Comparison of ENCODE assay signal across 1 cellular context in the genomic region with DNA sequence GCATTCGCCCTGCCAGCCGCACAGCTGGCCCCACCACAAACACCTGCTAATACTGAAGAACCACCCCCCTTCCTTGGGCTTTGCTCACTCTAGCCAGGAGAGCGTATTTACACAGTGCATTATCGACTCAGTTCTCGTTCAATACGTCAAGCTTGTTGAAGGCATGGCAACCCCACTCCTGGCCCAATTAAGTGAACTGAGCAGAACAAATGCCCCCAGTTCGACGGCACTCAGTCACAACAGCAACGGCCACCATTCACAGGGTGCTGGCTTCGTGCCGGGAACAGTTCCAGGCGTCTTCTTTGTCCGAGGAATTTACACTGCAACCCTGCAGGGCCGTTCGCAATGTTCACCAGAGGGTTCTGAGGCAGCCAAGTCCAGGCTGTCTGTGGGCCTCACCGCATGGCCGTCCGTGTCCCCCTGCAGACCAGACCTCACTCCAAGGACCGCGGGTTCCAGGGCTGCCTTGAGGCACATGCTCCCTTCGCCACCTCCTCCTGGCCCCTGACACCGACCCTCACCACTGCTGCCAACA.
TF ChIP-seq lines count a peak whose summit lies in the region.

No MANE protein-coding gene starts in this region.

TF ChIP-seq in HepG2, 621 proteins besides CTCF, POLR2A, EP300 and RAD21 (continued from another document and continues in another):
- TF ChIP-seq, protein P1, sequence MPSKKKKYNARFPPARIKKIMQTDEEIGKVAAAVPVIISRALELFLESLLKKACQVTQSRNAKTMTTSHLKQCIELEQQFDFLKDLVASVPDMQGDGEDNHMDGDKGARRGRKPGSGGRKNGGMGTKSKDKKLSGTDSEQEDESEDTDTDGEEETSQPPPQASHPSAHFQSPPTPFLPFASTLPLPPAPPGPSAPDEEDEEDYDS (CRISPR knock-in tag; IDR thresholded peaks at IDR 0.05): no peak
- no peak for TF ChIP-seq SP5 (CRISPR knock-in tag; IDR thresholded peaks at IDR 0.05; ENCODE audit: borderline replicate concordance, low read depth)
- no peak for TF ChIP-seq HDAC6 (IDR thresholded peaks at IDR 0.05; ENCODE audit: low read depth, low read length)
- TF ChIP-seq, protein P2, sequence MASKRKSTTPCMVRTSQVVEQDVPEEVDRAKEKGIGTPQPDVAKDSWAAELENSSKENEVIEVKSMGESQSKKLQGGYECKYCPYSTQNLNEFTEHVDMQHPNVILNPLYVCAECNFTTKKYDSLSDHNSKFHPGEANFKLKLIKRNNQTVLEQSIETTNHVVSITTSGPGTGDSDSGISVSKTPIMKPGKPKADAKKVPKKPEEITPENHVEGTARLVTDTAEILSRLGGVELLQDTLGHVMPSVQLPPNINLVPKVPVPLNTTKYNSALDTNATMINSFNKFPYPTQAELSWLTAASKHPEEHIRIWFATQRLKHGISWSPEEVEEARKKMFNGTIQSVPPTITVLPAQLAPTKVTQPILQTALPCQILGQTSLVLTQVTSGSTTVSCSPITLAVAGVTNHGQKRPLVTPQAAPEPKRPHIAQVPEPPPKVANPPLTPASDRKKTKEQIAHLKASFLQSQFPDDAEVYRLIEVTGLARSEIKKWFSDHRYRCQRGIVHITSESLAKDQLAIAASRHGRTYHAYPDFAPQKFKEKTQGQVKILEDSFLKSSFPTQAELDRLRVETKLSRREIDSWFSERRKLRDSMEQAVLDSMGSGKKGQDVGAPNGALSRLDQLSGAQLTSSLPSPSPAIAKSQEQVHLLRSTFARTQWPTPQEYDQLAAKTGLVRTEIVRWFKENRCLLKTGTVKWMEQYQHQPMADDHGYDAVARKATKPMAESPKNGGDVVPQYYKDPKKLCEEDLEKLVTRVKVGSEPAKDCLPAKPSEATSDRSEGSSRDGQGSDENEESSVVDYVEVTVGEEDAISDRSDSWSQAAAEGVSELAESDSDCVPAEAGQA (IDR thresholded peaks at IDR 0.05; ENCODE audit: low read depth): no peak
- TF ChIP-seq, protein P2 (CRISPR knock-in tag; IDR thresholded peaks at IDR 0.05; ENCODE audit: borderline replicate concordance): no peak
- no peak for TF ChIP-seq NCOA2 (CRISPR knock-in tag; IDR thresholded peaks at IDR 0.05)
- TF ChIP-seq, protein P3, sequence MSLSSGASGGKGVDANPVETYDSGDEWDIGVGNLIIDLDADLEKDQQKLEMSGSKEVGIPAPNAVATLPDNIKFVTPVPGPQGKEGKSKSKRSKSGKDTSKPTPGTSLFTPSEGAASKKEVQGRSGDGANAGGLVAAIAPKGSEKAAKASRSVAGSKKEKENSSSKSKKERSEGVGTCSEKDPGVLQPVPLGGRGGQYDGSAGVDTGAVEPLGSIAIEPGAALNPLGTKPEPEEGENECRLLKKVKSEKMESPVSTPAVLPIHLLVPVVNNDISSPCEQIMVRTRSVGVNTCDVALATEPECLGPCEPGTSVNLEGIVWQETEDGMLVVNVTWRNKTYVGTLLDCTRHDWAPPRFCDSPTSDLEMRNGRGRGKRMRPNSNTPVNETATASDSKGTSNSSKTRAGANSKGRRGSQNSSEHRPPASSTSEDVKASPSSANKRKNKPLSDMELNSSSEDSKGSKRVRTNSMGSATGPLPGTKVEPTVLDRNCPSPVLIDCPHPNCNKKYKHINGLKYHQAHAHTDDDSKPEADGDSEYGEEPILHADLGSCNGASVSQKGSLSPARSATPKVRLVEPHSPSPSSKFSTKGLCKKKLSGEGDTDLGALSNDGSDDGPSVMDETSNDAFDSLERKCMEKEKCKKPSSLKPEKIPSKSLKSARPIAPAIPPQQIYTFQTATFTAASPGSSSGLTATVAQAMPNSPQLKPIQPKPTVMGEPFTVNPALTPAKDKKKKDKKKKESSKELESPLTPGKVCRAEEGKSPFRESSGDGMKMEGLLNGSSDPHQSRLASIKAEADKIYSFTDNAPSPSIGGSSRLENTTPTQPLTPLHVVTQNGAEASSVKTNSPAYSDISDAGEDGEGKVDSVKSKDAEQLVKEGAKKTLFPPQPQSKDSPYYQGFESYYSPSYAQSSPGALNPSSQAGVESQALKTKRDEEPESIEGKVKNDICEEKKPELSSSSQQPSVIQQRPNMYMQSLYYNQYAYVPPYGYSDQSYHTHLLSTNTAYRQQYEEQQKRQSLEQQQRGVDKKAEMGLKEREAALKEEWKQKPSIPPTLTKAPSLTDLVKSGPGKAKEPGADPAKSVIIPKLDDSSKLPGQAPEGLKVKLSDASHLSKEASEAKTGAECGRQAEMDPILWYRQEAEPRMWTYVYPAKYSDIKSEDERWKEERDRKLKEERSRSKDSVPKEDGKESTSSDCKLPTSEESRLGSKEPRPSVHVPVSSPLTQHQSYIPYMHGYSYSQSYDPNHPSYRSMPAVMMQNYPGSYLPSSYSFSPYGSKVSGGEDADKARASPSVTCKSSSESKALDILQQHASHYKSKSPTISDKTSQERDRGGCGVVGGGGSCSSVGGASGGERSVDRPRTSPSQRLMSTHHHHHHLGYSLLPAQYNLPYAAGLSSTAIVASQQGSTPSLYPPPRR (CRISPR knock-in tag; IDR thresholded peaks at IDR 0.05; ENCODE audit: borderline replicate concordance): peak; percentile 51; the same call in 1 of the 2 replicates
- TF ChIP-seq MLLT10 (CRISPR knock-in tag; IDR thresholded peaks at IDR 0.05): no peak
- TF ChIP-seq ZNF234 (CRISPR knock-in tag; conservative IDR thresholded peaks at IDR 0.05): no peak
- TF ChIP-seq POLR2AphosphoS5 (IDR thresholded peaks at IDR 0.05; ENCODE audit: low read depth, low read length): no peak
- TF ChIP-seq ZNF615 (CRISPR knock-in tag; IDR thresholded peaks at IDR 0.05; ENCODE audit: borderline replicate concordance): no peak
- no peak for TF ChIP-seq CEBPB (IDR thresholded peaks at IDR 0.05; ENCODE audit: borderline replicate concordance, low read depth, low read length)
- TF ChIP-seq, protein P4, sequence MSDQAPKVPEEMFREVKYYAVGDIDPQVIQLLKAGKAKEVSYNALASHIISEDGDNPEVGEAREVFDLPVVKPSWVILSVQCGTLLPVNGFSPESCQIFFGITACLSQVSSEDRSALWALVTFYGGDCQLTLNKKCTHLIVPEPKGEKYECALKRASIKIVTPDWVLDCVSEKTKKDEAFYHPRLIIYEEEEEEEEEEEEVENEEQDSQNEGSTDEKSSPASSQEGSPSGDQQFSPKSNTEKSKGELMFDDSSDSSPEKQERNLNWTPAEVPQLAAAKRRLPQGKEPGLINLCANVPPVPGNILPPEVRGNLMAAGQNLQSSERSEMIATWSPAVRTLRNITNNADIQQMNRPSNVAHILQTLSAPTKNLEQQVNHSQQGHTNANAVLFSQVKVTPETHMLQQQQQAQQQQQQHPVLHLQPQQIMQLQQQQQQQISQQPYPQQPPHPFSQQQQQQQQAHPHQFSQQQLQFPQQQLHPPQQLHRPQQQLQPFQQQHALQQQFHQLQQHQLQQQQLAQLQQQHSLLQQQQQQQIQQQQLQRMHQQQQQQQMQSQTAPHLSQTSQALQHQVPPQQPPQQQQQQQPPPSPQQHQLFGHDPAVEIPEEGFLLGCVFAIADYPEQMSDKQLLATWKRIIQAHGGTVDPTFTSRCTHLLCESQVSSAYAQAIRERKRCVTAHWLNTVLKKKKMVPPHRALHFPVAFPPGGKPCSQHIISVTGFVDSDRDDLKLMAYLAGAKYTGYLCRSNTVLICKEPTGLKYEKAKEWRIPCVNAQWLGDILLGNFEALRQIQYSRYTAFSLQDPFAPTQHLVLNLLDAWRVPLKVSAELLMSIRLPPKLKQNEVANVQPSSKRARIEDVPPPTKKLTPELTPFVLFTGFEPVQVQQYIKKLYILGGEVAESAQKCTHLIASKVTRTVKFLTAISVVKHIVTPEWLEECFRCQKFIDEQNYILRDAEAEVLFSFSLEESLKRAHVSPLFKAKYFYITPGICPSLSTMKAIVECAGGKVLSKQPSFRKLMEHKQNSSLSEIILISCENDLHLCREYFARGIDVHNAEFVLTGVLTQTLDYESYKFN (CRISPR knock-in tag; conservative IDR thresholded peaks at IDR 0.05): peak; percentile 72
- TF ChIP-seq ZNF678 (CRISPR knock-in tag; IDR thresholded peaks at IDR 0.05): no peak
- no peak for TF ChIP-seq SOX6 (IDR thresholded peaks at IDR 0.05)
- 0 out of 2 replicates have a peak, but pooled peaks have one; percentile 23 for TF ChIP-seq SOX6 (CRISPR knock-in tag; IDR thresholded peaks at IDR 0.05)
- no peak for TF ChIP-seq ZNF543 (CRISPR knock-in tag; IDR thresholded peaks at IDR 0.05)
- TF ChIP-seq ZNF331 (CRISPR knock-in tag; IDR thresholded peaks at IDR 0.05): no peak; the same call in 1 of the 2 replicates
- TF ChIP-seq, protein P5, sequence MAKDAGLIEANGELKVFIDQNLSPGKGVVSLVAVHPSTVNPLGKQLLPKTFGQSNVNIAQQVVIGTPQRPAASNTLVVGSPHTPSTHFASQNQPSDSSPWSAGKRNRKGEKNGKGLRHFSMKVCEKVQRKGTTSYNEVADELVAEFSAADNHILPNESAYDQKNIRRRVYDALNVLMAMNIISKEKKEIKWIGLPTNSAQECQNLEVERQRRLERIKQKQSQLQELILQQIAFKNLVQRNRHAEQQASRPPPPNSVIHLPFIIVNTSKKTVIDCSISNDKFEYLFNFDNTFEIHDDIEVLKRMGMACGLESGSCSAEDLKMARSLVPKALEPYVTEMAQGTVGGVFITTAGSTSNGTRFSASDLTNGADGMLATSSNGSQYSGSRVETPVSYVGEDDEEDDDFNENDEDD (CRISPR knock-in tag; IDR thresholded peaks at IDR 0.05; ENCODE audit: borderline replicate concordance): no peak
- TF ChIP-seq, protein P6, sequence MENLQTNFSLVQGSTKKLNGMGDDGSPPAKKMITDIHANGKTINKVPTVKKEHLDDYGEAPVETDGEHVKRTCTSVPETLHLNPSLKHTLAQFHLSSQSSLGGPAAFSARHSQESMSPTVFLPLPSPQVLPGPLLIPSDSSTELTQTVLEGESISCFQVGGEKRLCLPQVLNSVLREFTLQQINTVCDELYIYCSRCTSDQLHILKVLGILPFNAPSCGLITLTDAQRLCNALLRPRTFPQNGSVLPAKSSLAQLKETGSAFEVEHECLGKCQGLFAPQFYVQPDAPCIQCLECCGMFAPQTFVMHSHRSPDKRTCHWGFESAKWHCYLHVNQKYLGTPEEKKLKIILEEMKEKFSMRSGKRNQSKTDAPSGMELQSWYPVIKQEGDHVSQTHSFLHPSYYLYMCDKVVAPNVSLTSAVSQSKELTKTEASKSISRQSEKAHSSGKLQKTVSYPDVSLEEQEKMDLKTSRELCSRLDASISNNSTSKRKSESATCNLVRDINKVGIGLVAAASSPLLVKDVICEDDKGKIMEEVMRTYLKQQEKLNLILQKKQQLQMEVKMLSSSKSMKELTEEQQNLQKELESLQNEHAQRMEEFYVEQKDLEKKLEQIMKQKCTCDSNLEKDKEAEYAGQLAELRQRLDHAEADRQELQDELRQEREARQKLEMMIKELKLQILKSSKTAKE (CRISPR knock-in tag; IDR thresholded peaks at IDR 0.05; ENCODE audit: borderline replicate concordance): 0 out of 2 replicates have a peak, but pooled peaks have one; percentile 31
- peak; percentile 34; the same call in 1 of the 2 replicates for TF ChIP-seq FOXK1 (CRISPR knock-in tag; IDR thresholded peaks at IDR 0.05; ENCODE audit: borderline replicate concordance, low read depth)
- peak; percentile 88 for TF ChIP-seq ONECUT2 (CRISPR knock-in tag; IDR thresholded peaks at IDR 0.05)
- TF ChIP-seq, protein P7, sequence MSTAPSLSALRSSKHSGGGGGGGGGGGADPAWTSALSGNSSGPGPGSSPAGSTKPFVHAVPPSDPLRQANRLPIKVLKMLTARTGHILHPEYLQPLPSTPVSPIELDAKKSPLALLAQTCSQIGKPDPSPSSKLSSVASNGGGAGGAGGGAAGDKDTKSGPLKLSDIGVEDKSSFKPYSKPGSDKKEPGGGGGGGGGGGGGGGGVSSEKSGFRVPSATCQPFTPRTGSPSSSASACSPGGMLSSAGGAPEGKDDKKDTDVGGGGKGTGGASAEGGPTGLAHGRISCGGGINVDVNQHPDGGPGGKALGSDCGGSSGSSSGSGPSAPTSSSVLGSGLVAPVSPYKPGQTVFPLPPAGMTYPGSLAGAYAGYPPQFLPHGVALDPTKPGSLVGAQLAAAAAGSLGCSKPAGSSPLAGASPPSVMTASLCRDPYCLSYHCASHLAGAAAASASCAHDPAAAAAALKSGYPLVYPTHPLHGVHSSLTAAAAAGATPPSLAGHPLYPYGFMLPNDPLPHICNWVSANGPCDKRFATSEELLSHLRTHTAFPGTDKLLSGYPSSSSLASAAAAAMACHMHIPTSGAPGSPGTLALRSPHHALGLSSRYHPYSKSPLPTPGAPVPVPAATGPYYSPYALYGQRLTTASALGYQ (CRISPR knock-in tag; IDR thresholded peaks at IDR 0.05): no peak
- no peak for TF ChIP-seq ARNTL (CRISPR knock-in tag; IDR thresholded peaks at IDR 0.05)
- TF ChIP-seq, protein P8, sequence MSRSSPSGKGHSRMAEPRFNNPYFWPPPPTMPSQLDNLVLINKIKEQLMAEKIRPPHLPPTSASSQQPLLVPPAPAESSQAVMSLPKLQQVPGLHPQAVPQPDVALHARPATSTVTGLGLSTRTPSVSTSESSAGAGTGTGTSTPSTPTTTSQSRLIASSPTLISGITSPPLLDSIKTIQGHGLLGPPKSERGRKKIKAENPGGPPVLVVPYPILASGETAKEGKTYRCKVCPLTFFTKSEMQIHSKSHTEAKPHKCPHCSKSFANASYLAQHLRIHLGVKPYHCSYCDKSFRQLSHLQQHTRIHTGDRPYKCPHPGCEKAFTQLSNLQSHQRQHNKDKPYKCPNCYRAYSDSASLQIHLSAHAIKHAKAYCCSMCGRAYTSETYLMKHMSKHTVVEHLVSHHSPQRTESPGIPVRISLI (CRISPR knock-in tag; IDR thresholded peaks at IDR 0.05; ENCODE audit: borderline replicate concordance): no peak
- TF ChIP-seq ZBTB21 (CRISPR knock-in tag; IDR thresholded peaks at IDR 0.05): no peak
- no peak for TF ChIP-seq ZNF570 (CRISPR knock-in tag; IDR thresholded peaks at IDR 0.05; ENCODE audit: borderline replicate concordance)
- 0 out of 2 replicates have a peak, but pooled peaks have one; percentile 12 for TF ChIP-seq ZFY (CRISPR knock-in tag; IDR thresholded peaks at IDR 0.05)
- no peak for TF ChIP-seq TAF1 (CRISPR knock-in tag; IDR thresholded peaks at IDR 0.05)
- no peak for TF ChIP-seq CC2D1A (CRISPR knock-in tag; IDR thresholded peaks at IDR 0.05)
- TF ChIP-seq MXI1 (IDR thresholded peaks at IDR 0.05; ENCODE audit: borderline replicate concordance, low read depth, low read length): no peak
- TF ChIP-seq, protein P9, sequence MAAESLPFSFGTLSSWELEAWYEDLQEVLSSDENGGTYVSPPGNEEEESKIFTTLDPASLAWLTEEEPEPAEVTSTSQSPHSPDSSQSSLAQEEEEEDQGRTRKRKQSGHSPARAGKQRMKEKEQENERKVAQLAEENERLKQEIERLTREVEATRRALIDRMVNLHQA (CRISPR knock-in tag; IDR thresholded peaks at IDR 0.05): no peak
- TF ChIP-seq ZNF772 (CRISPR knock-in tag; IDR thresholded peaks at IDR 0.05): no peak
